9 cellular contexts compared by ENCODE assay signal in the genomic region with DNA sequence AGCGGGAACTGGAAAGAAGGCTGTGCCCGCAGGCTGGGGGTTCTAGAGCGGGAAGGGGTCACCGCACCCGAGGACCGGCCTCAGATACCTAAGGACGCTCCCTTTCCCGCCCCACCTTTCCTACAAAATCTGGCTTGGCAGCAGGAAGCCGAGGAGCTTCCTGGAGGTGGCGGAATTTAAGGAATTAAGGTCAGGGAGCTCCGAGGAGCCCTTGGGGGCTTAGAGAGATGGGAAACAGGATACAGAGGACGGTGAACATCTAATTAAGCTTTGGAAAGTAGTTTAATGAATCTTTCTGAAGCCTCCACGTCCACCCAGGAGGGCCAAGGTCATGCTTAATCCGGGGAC. TPM values are rescaled to one million over a fixed set of nuclear protein-coding genes. Genes with fewer than 3 reads are reported as not detected.
DNase-seq lines count a peak whose midpoint lies in the region; ATAC-seq and TF ChIP-seq lines count a peak whose summit lies in the region.
"Had no signal": no experiment of that assay in that cellular context is flagged by ENCODE, and none has a peak within 500 bp of the region (broad histone marks: within the 10 kb centered on the region; RNA-seq: fewer than 3 reads in every experiment).

No MANE protein-coding gene starts in this region.

- H3K4me3 Mint-ChIP-seq in activated naive CD8-positive, alpha-beta T cell: peak overlapping the region; percentile 76
- no peak overlapping the region for H3K4me3 Mint-ChIP-seq in activated naive CD8-positive, alpha-beta T cell treated with anti-CD3 and anti-CD28 coated beads, Interleukin-2, amount 50 U/mL, for 24 hours

- no peak overlapping the region for H3K27ac Mint-ChIP-seq in activated naive CD8-positive, alpha-beta T cell
- H3K27ac Mint-ChIP-seq in activated naive CD8-positive, alpha-beta T cell treated with anti-CD3 and anti-CD28 coated beads, Interleukin-2, amount 50 U/mL, for 24 hours: no peak overlapping the region

- no peaks in the 10 kb centered on the region for H3K36me3 Mint-ChIP-seq in activated naive CD8-positive, alpha-beta T cell
- H3K36me3 Mint-ChIP-seq in activated naive CD8-positive, alpha-beta T cell treated with anti-CD3 and anti-CD28 coated beads, Interleukin-2, amount 50 U/mL, for 24 hours (ENCODE audit: low read depth): no peaks in the 10 kb centered on the region

- intact Hi-C loops in body of pancreas (cut with DNase I) (no loop called here), lower lobe of right lung (cut with DNase I) (no loop called here), transverse colon (cut with DNase I; ENCODE audit: low total_unique reads) (no loop called here)

- peaks cover 16% of the 10 kb centered on the region for H3K4me1 ChIP-seq in body of pancreas
- H3K4me1 ChIP-seq in lower lobe of right lung: peaks cover 13% of the 10 kb centered on the region
- peaks cover 0 to 14% (median 13%) of the 10 kb centered on the region in 4 donors for H3K4me1 ChIP-seq in transverse colon

- peak overlapping the region in 2 of 4 donors; percentile 70 to 79 for H3K27ac ChIP-seq in body of pancreas
- no peak overlapping the region for H3K27ac ChIP-seq in lower lobe of right lung
- H3K27ac ChIP-seq in transverse colon: peak overlapping the region in 3 of 4 donors; percentile 9 to 65 (median 64)

- no peaks in the 10 kb centered on the region for H3K36me3 ChIP-seq in body of pancreas (replicated peaks in 1 of 2; ENCODE audit: insufficient read depth in 1 of 2, low read depth in 2 of 2)
- H3K36me3 ChIP-seq in lower lobe of right lung: no peaks in the 10 kb centered on the region
- H3K36me3 ChIP-seq in transverse colon: no peaks in the 10 kb centered on the region

- H3K9me3 ChIP-seq in body of pancreas (no peaks in the 10 kb centered on the region), lower lobe of right lung (no peaks in the 10 kb centered on the region), transverse colon (no peaks in the 10 kb centered on the region)

- no peaks in the 10 kb centered on the region for H3K9me3 Mint-ChIP-seq in activated naive CD8-positive, alpha-beta T cell (ENCODE audit: low read depth)
- H3K9me3 Mint-ChIP-seq in activated naive CD8-positive, alpha-beta T cell treated with anti-CD3 and anti-CD28 coated beads, Interleukin-2, amount 50 U/mL, for 24 hours: no peaks in the 10 kb centered on the region

- H3K4me3 ChIP-seq in body of pancreas (peak overlapping the region; percentile 34 to 85), lower lobe of right lung (peak overlapping the region; percentile 80), transverse colon (peak overlapping the region; percentile 50 to 72 (median 63))

- H3K27me3 ChIP-seq in body of pancreas (no peaks in the 10 kb centered on the region), lower lobe of right lung (ENCODE audit: low read depth) (peaks cover 14% of the 10 kb centered on the region), transverse colon (peaks cover 6% of the 10 kb centered on the region)

- no peak for ATAC-seq in activated naive CD8-positive, alpha-beta T cell treated with anti-CD3 and anti-CD28 coated beads, Interleukin-2, amount 50 U/mL, for 24 hours
- ATAC-seq in body of pancreas: no peak
- ATAC-seq in lower lobe of right lung: no peak

- TF ChIP-seq POLR2A in body of pancreas (IDR thresholded peaks at IDR 0.05) (no peak), transverse colon (IDR thresholded peaks at IDR 0.05) (no peak)

- H3K27me3 Mint-ChIP-seq in activated naive CD8-positive, alpha-beta T cell: peaks cover 11% of the 10 kb centered on the region
- H3K27me3 Mint-ChIP-seq in activated naive CD8-positive, alpha-beta T cell treated with anti-CD3 and anti-CD28 coated beads, Interleukin-2, amount 50 U/mL, for 24 hours: peaks cover 9% of the 10 kb centered on the region

- no peak for TF ChIP-seq CTCF in body of pancreas (IDR thresholded peaks at IDR 0.05)
- no peak for TF ChIP-seq CTCF in lower lobe of right lung (IDR thresholded peaks at IDR 0.05)
- TF ChIP-seq CTCF in transverse colon (IDR thresholded peaks at IDR 0.05): no peak

- no peaks in the 10 kb centered on the region for H3K4me1 Mint-ChIP-seq in activated naive CD8-positive, alpha-beta T cell (ENCODE audit: low read depth)
- H3K4me1 Mint-ChIP-seq in activated naive CD8-positive, alpha-beta T cell treated with anti-CD3 and anti-CD28 coated beads, Interleukin-2, amount 50 U/mL, for 24 hours: no peaks in the 10 kb centered on the region

- 7% methylated on average over 14 of the region's 14 CpGs for WGBS in body of pancreas, 2 donors
- WGBS in transverse colon (ENCODE audit: low coverage in 1 of 2), 2 donors: 15% methylated on average over 14 of the region's 14 CpGs; no CpG with 5 or more reads in 1 of the 2 donors

- no peak for TF ChIP-seq EP300 in transverse colon (IDR thresholded peaks at IDR 0.05; ENCODE audit: low read depth)

- in situ Hi-C loops in transverse colon (cut with MboI; ENCODE audit: low pct_ligation_motif_present in 1 of 4, low pct_unique_long_range_greater_than_20kb in 1 of 4, low sequenced_read_pairs in 3 of 4): no loop called here

- no peak for DNase-seq in activated naive CD8-positive, alpha-beta T cell treated with anti-CD3 and anti-CD28 coated beads, Interleukin-2, amount 50 U/mL, for 24 hours
- DNase-seq in body of pancreas: no peak
- no peak for DNase-seq in lower lobe of right lung
- DNase-seq in transverse colon: no peak
- no peak for DNase-seq in NCI-H2029 (lab: John Stamatoyannopoulos, UW)
- no peak for DNase-seq in stimulated activated CD4-positive, alpha-beta T cell treated with anti-CD3 and anti-CD28 coated beads, Interleukin-4, amount 100 ng/mL, for 24 hours
- no peak for DNase-seq in cerebellum (ENCODE audit: low spot score)
- DNase-seq: NCI-H2081 treated with DMSO at 0.1 percent for 48 hours had no signal

RNA-seq across cellular contexts. Expression of gene AP3B2, which starts 0.5 kb away (rescaled TPM):
- total RNA-seq in body of pancreas (1 to 10 TPM; 3.9 to 6.6 TPM), lower lobe of right lung (3.0 TPM), transverse colon (10 to 100 TPM in 1 of 4 donors, 1 to 10 TPM in 2, not detected in 1; 1.7 to 36.8 (median 2.2) TPM), cerebellum (49.5 TPM)
